8 cellular contexts compared by ENCODE assay signal in genomic region chr18:77052656-77053309, GRCh38.
A peak's percentile ranks its signal among the peaks of the same experiment; 100 is the strongest.
DNase-seq lines count a peak whose midpoint lies in the region; ATAC-seq and TF ChIP-seq lines count a peak whose summit lies in the region.

No MANE protein-coding gene starts in this region.

- DNase-seq in activated CD4-positive, alpha-beta memory T cell treated with anti-CD3 and anti-CD28 coated beads for 36 hours, result no peak
- DNase-seq in osteoblast (ENCODE audit: insufficient read length, low spot score, missing footprints) (peak; percentile 69), kidney glomerular epithelial cell (lab: John Stamatoyannopoulos, UW) (no peak), NCI-H1048 (lab: John Stamatoyannopoulos, UW) (no peak), RKO (ENCODE audit: low spot score) (no peak), NCI-H748 (lab: John Stamatoyannopoulos, UW; ENCODE audit: unreplicated experiment) (no peak)

- TF ChIP-seq CTCF in osteoblast (IDR thresholded peaks at IDR 0.05; ENCODE audit: extremely low read depth, low read depth, low read length), result no peak

- H3K4me1 ChIP-seq in osteoblast (ENCODE audit: insufficient read depth, low read length), result peaks cover 12% of the 10 kb centered on the region

- no peak overlapping the region for H2AFZ ChIP-seq in osteoblast (ENCODE audit: low read length)

- H3K27ac ChIP-seq in osteoblast (ENCODE audit: low read depth, low read length), result no peak overlapping the region

- no peaks in the 10 kb centered on the region for H4K20me1 ChIP-seq in osteoblast (ENCODE audit: insufficient read depth, low read length)

- no peaks in the 10 kb centered on the region for H3K36me3 ChIP-seq in osteoblast (ENCODE audit: insufficient read depth, low read length)

- peak overlapping the region; percentile 96 for H3K27ac Mint-ChIP-seq in activated CD4-positive, alpha-beta memory T cell treated with anti-CD3 and anti-CD28 coated beads for 36 hours

- ATAC-seq in GM18511 (IDR thresholded peaks at IDR 0.05; ENCODE audit: unreplicated experiment) (peak; percentile 32), HG03139 (IDR thresholded peaks at IDR 0.05; ENCODE audit: unreplicated experiment) (peak; percentile 33)

- H3K4me3 ChIP-seq in osteoblast (ENCODE audit: insufficient read depth, low read length), result no peak overlapping the region

- POLR2A ChIA-PET in activated CD4-positive, alpha-beta memory T cell treated with anti-CD3 and anti-CD28 coated beads for 36 hours (lab: Charles Lee), result interaction anchor here (0.6 to 0.9 kb wide), 2 partner anchors 17 to 75 kb away, joined by 3 to 4 read pairs; no protein-coding TSS in a partner anchor

- H3K4me3 Mint-ChIP-seq in activated CD4-positive, alpha-beta memory T cell treated with anti-CD3 and anti-CD28 coated beads for 36 hours, result no peak overlapping the region

- H3K9me3 ChIP-seq in osteoblast (ENCODE audit: low read depth, low read length), result no peaks in the 10 kb centered on the region

- intact Hi-C loops in activated CD4-positive, alpha-beta memory T cell treated with anti-CD3 and anti-CD28 coated beads for 36 hours (cut with micrococcal nuclease), result no loop called here

- H3K27me3 ChIP-seq in osteoblast (ENCODE audit: insufficient read depth, low read length), result no peaks in the 10 kb centered on the region

- H3K79me2 ChIP-seq in osteoblast (ENCODE audit: insufficient read depth, low read length), result no peaks in the 10 kb centered on the region

- CTCF ChIA-PET in activated CD4-positive, alpha-beta memory T cell treated with anti-CD3 and anti-CD28 coated beads for 36 hours (lab: Charles Lee), result interaction anchor here (1.8 to 11.9 kb wide), 4 partner anchors 13 to 250 kb away, joined by 10 to 88 read pairs (median 42); no protein-coding TSS in a partner anchor

- H3K4me1 Mint-ChIP-seq in activated CD4-positive, alpha-beta memory T cell treated with anti-CD3 and anti-CD28 coated beads for 36 hours (ENCODE audit: low read depth), result peaks cover 70% of the 10 kb centered on the region

- peaks cover 11% of the 10 kb centered on the region for H3K36me3 Mint-ChIP-seq in activated CD4-positive, alpha-beta memory T cell treated with anti-CD3 and anti-CD28 coated beads for 36 hours

- H3K9me3 Mint-ChIP-seq in activated CD4-positive, alpha-beta memory T cell treated with anti-CD3 and anti-CD28 coated beads for 36 hours, result no peaks in the 10 kb centered on the region

- H3K4me2 ChIP-seq in osteoblast (ENCODE audit: insufficient read depth, low read length), result no peak overlapping the region

- no peaks in the 10 kb centered on the region for H3K27me3 Mint-ChIP-seq in activated CD4-positive, alpha-beta memory T cell treated with anti-CD3 and anti-CD28 coated beads for 36 hours
